In the genomic region with DNA sequence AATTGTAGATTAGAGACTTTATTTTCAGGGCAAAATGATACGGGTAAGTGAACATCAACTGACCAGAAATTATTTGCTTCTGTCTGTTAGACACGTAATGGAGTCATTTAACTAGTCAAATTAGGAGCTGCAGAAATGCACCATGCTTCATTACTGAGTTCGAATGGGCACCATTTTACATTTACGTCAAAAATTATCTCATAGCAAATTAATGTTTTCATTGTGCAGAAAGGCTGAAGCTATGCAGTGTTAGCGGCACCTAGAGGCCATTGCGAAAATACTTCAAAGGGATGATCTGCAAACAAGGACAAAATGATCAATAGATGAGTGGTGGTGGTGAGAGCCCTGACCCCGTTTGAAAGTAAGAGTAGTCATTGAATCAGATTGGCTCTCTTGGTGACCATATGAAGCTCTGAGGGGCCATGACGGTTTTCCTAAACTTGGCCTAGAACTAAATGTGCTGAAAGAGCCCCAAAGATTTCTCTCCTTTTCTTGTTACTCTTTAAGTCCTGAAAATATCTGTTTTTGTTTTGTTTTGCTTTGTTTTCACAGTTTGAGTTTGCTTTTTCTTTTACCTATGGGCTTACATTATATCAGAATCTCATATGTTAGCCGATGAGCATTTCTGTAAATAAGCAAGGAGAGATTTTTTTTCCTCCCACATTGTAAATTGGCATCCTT, we compare ENCODE assay signal across 8 cellular contexts.
DNase-seq lines count a peak whose midpoint lies in the region; ATAC-seq, FAIRE-seq and TF ChIP-seq lines count a peak whose summit lies in the region.

No MANE protein-coding gene starts in this region.

- no peak overlapping the region for H3K27ac ChIP-seq in substantia nigra (ENCODE audit: low read depth, low read length, poor library complexity, severe bottlenecking)

- ATAC-seq in HG03280 (IDR thresholded peaks at IDR 0.05; ENCODE audit: unreplicated experiment): no peak

- no peak overlapping the region for H3K4me3 ChIP-seq in astrocyte of the spinal cord (ENCODE audit: low read depth, low read length)

- peak; percentile 94 for FAIRE-seq in islet of Langerhans (lab: Jason Lieb, UNC)

- peak; percentile 26 for DNase-seq in Caki2 (ENCODE audit: low read depth)
- DNase-seq in H4 (ENCODE audit: low spot score): peak; percentile 63
- DNase-seq in NCI-H82 (lab: John Stamatoyannopoulos, UW): peak; percentile 81
- DNase-seq in astrocyte of the spinal cord (ENCODE audit: low read depth, low spot score): peak; percentile 51
- DNase-seq in substantia nigra (lab: John Stamatoyannopoulos, UW): peak in 25 of 49 donors; percentile 6 to 61 (median 33)
- DNase-seq in ecto neural progenitor cell (ENCODE audit: low spot score): no peak

- in situ Hi-C loops in Caki2 (cut with HindIII; ENCODE audit: low pct_unique_long_range_greater_than_20kb, low sequenced_read_pairs): loop anchor here (25.0 kb wide), 1 partner anchor 913 kb away; no protein-coding TSS in a partner anchor
- in situ Hi-C loops in astrocyte of the spinal cord (cut with HindIII; ENCODE audit: low sequenced_read_pairs): no loop called here

- peak; percentile 87 for TF ChIP-seq CTCF in astrocyte of the spinal cord (IDR thresholded peaks at IDR 0.05; ENCODE audit: low read depth, low read length)
